In genomic region chr1:81703352-81703735, GRCh38 we compare ENCODE assay signal across 14 cellular contexts.
DNase-seq lines count a peak whose midpoint lies in the region; ATAC-seq, FAIRE-seq and TF ChIP-seq lines count a peak whose summit lies in the region.
"Had no signal": no experiment of that assay in that cellular context is flagged by ENCODE, and none has a peak within 500 bp of the region (broad histone marks: within the 10 kb centered on the region; RNA-seq: fewer than 3 reads in every experiment).

No MANE protein-coding gene starts in this region.

- H3K27me3 ChIP-seq in IMR-90 (ENCODE audit: control insufficient read depth, insufficient read depth, low read length) (no peaks in the 10 kb centered on the region), bronchial epithelial cell (ENCODE audit: control insufficient read depth, insufficient read depth, low read length) (no peaks in the 10 kb centered on the region)
- H3K27me3 ChIP-seq: upper lobe of right lung had no signal

- no peak for TF ChIP-seq CTCF in AG04449 (IDR thresholded peaks at IDR 0.05; ENCODE audit: insufficient read depth, low read length, missing control alignments)
- no peak for TF ChIP-seq CTCF in IMR-90 (conservative IDR thresholded peaks at IDR 0.05; ENCODE audit: low read depth, low read length)
- TF ChIP-seq CTCF in bronchial epithelial cell (IDR thresholded peaks at IDR 0.05; ENCODE audit: insufficient read depth, low read length, severe bottlenecking), result no peak

- TF ChIP-seq POLR2A in IMR-90 (IDR thresholded peaks at IDR 0.05; ENCODE audit: low read depth, low read length), result no peak

- BruUV-seq in IMR-90 (replicated peaks; lab: Mats Ljungman, UMichigan), result no TSS peak

- DNase-seq in AG04449 (ENCODE audit: low read depth, low spot score), result peak; percentile 41
- DNase-seq in IMR-90, result peak; percentile 79
- peak; percentile 73 for DNase-seq in bronchial epithelial cell (ENCODE audit: low read depth)
- DNase-seq in kidney glomerular epithelial cell (lab: John Stamatoyannopoulos, UW), result peak; percentile 87
- DNase-seq in Right ventricle myocardium inferior (ENCODE audit: missing footprints), result no peak
- no peak for DNase-seq in caudate nucleus (lab: John Stamatoyannopoulos, UW)
- DNase-seq in substantia nigra (lab: John Stamatoyannopoulos, UW), result no peak
- DNase-seq: activated CD4-positive, alpha-beta T cell treated with anti-CD3 and anti-CD28 coated beads for 48 hours; midbrain; MM.1S; T-helper 17 cell; upper lobe of right lung had no signal

- no peak for TF ChIP-seq RAD21 in IMR-90 (IDR thresholded peaks at IDR 0.05; ENCODE audit: low read length)

- dilution Hi-C loops in IMR-90 (cut with HindIII; ENCODE audit: low sequenced_read_pairs, unreplicated experiment), result no loop called here

- peak overlapping the region; percentile 56 for H3K4ac ChIP-seq in IMR-90 (ENCODE audit: low read depth, low read length)

- FAIRE-seq in bronchial epithelial cell (lab: Jason Lieb, UNC), result no peak

- no CpG with 5 or more reads among the region's 3 CpGs for WGBS in IMR-90 (ENCODE audit: extremely low coverage in 2 of 2, insufficient read length in 1 of 2), 2 experiments

- peak overlapping the region; percentile 65; the same call in 1 of the 2 replicates for H4K5ac ChIP-seq in IMR-90 (ENCODE audit: low read depth, low read length)

- intact Hi-C loops in IMR-90 (cut with micrococcal nuclease) (no loop called here), Right ventricle myocardium inferior (cut with DNase I) (no loop called here)

- peak overlapping the region; percentile 68; the same call in 1 of the 2 replicates for H3K4me2 ChIP-seq in IMR-90 (ENCODE audit: low read depth, low read length)

- no peaks in the 10 kb centered on the region for H4K20me1 ChIP-seq in IMR-90 (ENCODE audit: insufficient read depth, low read length)

- POLR2A ChIA-PET in AG04449 (lab: Yijun Ruan, JAX) (interaction anchor here (0.6 to 1.5 kb wide), 2 partner anchors 15 to 33 kb away, joined by 3 to 4 read pairs; no protein-coding TSS in a partner anchor), IMR-90 (lab: Charles Lee; ENCODE audit: unreplicated experiment) (no interaction called here)

- H3K56ac ChIP-seq in IMR-90 (ENCODE audit: extremely low read depth, insufficient read depth, low read length), result peak overlapping the region; percentile 55

- no peak overlapping the region for H3K4me3 ChIP-seq in AG04449 (ENCODE audit: low read depth, low read length)
- no peak overlapping the region for H3K4me3 ChIP-seq in IMR-90 (ENCODE audit: insufficient read depth, low read depth, low read length)
- no peak overlapping the region for H3K4me3 ChIP-seq in bronchial epithelial cell (ENCODE audit: low read depth, low read length)
- H3K4me3 ChIP-seq: prostate gland, upper lobe of right lung had no signal

- no peak overlapping the region for H2AFZ ChIP-seq in IMR-90 (replicated peaks; ENCODE audit: low read length, poor library complexity)

- peak overlapping the region; percentile 74 for H3K18ac ChIP-seq in IMR-90 (ENCODE audit: low read depth, low read length)

- H2BK15ac ChIP-seq in IMR-90 (ENCODE audit: low read depth, low read length), result peak overlapping the region; percentile 17; the same call in 1 of the 3 replicates

- H3K27ac ChIP-seq in IMR-90 (ENCODE audit: insufficient read depth, low read length), result peak overlapping the region; percentile 84
- no peak overlapping the region for H3K27ac ChIP-seq in caudate nucleus (ENCODE audit: low read depth, low read length)
- H3K27ac ChIP-seq in substantia nigra (ENCODE audit: low read depth, low read length, poor library complexity, severe bottlenecking), result no peak overlapping the region
- H3K27ac ChIP-seq: prostate gland, upper lobe of right lung had no signal

- CTCF ChIA-PET in AG04449 (lab: Yijun Ruan, JAX), result no interaction called here
- CTCF ChIA-PET in IMR-90 (lab: Yijun Ruan, JAX), result no interaction called here

- H2BK120ac ChIP-seq in IMR-90 (ENCODE audit: low read depth, low read length), result peak overlapping the region; percentile 80

- no peaks in the 10 kb centered on the region for H3K36me3 ChIP-seq in IMR-90 (ENCODE audit: control insufficient read depth, insufficient read depth, low read length)
- H3K36me3 ChIP-seq in bronchial epithelial cell (ENCODE audit: control insufficient read depth, insufficient read depth, low read length), result no peaks in the 10 kb centered on the region
- H3K36me3 ChIP-seq: prostate gland, upper lobe of right lung had no signal

- peaks cover 13% of the 10 kb centered on the region for H3K4me1 ChIP-seq in IMR-90 (ENCODE audit: control insufficient read depth, insufficient read depth, low read length)
- H3K4me1 ChIP-seq: upper lobe of right lung had no signal

- H4K8ac ChIP-seq in IMR-90 (ENCODE audit: low read depth in 2 of 2, low read length in 2 of 2), result peak overlapping the region in 1 of 2 experiments; percentile 89; a peak in 3 of 4 replicates

- no peak overlapping the region for H3K9ac ChIP-seq in IMR-90 (ENCODE audit: low read depth, low read length)

- H4K91ac ChIP-seq in IMR-90 (ENCODE audit: insufficient read depth, low read depth, low read length), result peak overlapping the region; percentile 13

- no peaks in the 10 kb centered on the region for H3K79me1 ChIP-seq in IMR-90 (ENCODE audit: low read depth in 1 of 2, low read length in 2 of 2)

- peak overlapping the region; percentile 86; the same call in 1 of the 2 replicates for H3K23ac ChIP-seq in IMR-90 (ENCODE audit: low read depth, low read length)

- in situ Hi-C loops in IMR-90 (cut with MboI; ENCODE audit: low sequenced_read_pairs), result no loop called here

- H3K14ac ChIP-seq in IMR-90 (replicated peaks; ENCODE audit: low read depth, low read length), result peak overlapping the region; percentile 8; the same call in 1 of the 2 replicates

- ATAC-seq in IMR-90 (ENCODE audit: low read depth) (peak; percentile 66), Right ventricle myocardium inferior (no peak), GM19467 (IDR thresholded peaks at IDR 0.05; ENCODE audit: unreplicated experiment) (no peak)
- ATAC-seq: T-helper 17 cell, upper lobe of right lung had no signal

- H2AK9ac ChIP-seq in IMR-90 (replicated peaks; ENCODE audit: low read depth, low read length, poor library complexity), result peak overlapping the region; percentile 43

- H3K9me3 ChIP-seq in IMR-90 (ENCODE audit: control insufficient read depth, insufficient read depth, low read length), result no peaks in the 10 kb centered on the region
- H3K9me3 ChIP-seq: prostate gland, upper lobe of right lung had no signal

- H2AK5ac ChIP-seq in IMR-90 (ENCODE audit: low read depth, low read length), result peak overlapping the region; percentile 32; the same call in 1 of the 2 replicates

- H2BK20ac ChIP-seq in IMR-90 (ENCODE audit: low read depth, low read length), result peak overlapping the region; percentile 86

- H3K9me1 ChIP-seq in IMR-90 (ENCODE audit: insufficient read depth, low read length), result peaks cover 2% of the 10 kb centered on the region; the same call in 1 of the 2 replicates

- peak overlapping the region; percentile 82 for H2BK5ac ChIP-seq in IMR-90 (ENCODE audit: low read depth, low read length, poor library complexity, severe bottlenecking)

TF ChIP-seq in IMR-90, 13 proteins besides CTCF, POLR2A, EP300 and RAD21:
- TF ChIP-seq MAZ (IDR thresholded peaks at IDR 0.05; ENCODE audit: borderline replicate concordance, low read depth, low read length), result no peak
- no peak for TF ChIP-seq NFE2L2 (IDR thresholded peaks at IDR 0.05; ENCODE audit: low read depth, low read length)
- TF ChIP-seq, protein P1, sequence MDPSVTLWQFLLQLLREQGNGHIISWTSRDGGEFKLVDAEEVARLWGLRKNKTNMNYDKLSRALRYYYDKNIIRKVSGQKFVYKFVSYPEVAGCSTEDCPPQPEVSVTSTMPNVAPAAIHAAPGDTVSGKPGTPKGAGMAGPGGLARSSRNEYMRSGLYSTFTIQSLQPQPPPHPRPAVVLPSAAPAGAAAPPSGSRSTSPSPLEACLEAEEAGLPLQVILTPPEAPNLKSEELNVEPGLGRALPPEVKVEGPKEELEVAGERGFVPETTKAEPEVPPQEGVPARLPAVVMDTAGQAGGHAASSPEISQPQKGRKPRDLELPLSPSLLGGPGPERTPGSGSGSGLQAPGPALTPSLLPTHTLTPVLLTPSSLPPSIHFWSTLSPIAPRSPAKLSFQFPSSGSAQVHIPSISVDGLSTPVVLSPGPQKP (IDR thresholded peaks at IDR 0.05; ENCODE audit: borderline replicate concordance, low read depth, low read length), result no peak
- no peak for TF ChIP-seq MAFK (IDR thresholded peaks at IDR 0.05; ENCODE audit: low read depth, low read length)
- TF ChIP-seq USF2 (IDR thresholded peaks at IDR 0.05; ENCODE audit: low read depth, low read length), result no peak
- TF ChIP-seq RFX5 (IDR thresholded peaks at IDR 0.05; ENCODE audit: low read depth, low read length), result no peak
- no peak for TF ChIP-seq SMC3 (IDR thresholded peaks at IDR 0.05; ENCODE audit: low read depth, low read length)
- TF ChIP-seq RCOR1 (IDR thresholded peaks at IDR 0.05; ENCODE audit: insufficient replicate concordance, low read length), result no peak
- no peak for TF ChIP-seq MXI1 (IDR thresholded peaks at IDR 0.05; ENCODE audit: borderline replicate concordance, low read depth, low read length)
- no peak for TF ChIP-seq FOS (IDR thresholded peaks at IDR 0.05; ENCODE audit: low read depth, low read length)
- TF ChIP-seq CHD1 (IDR thresholded peaks at IDR 0.05; ENCODE audit: low read depth, low read length), result no peak
- TF ChIP-seq CEBPB (IDR thresholded peaks at IDR 0.05; ENCODE audit: low read depth, low read length), result no peak; the same call in 1 of the 2 replicates
- no peak for TF ChIP-seq BHLHE40 (IDR thresholded peaks at IDR 0.05; ENCODE audit: low read depth, low read length)

Comparison
In these comparisons a context has a peak if more than half of its experiments do, and no peak if none do; other contexts are left out.
1. DNase-seq: peak in AG04449 (single experiment), IMR-90 (single experiment), bronchial epithelial cell (single experiment) and kidney glomerular epithelial cell (single experiment); none in Right ventricle myocardium inferior (single experiment), caudate nucleus (0 of 61) and substantia nigra (0 of 49).